In the genomic region with DNA sequence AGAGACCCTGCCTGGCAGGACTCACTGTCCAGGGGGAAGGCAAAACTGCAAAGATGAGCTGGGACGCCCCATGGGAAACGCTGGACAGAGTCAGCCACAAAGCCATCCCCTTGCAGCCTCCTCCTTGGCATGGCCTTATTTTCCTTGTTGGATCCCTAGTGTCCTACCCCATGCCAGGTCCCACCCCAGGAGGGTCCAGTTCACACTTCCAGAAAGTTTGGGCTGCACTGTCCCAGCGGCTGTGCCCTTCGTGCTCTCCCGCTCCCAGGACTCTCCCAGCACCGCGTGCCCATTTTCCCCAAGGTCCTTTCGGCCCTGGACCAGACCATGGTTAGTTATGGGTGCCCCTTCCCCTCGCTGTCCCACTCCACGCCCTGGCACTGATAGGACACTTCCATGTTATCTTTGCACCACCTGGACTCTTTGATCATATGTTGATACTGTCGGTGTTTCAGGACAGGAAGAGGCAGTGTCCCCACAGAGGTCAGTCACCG, we compare ENCODE assay signal across 9 cellular contexts. TPM values are rescaled to one million over a fixed set of nuclear protein-coding genes. Genes with fewer than 3 reads are reported as not detected.
A peak's percentile ranks its signal among the peaks of the same experiment; 100 is the strongest.
DNase-seq lines count a peak whose midpoint lies in the region; ATAC-seq and TF ChIP-seq lines count a peak whose summit lies in the region.
"Had no signal": no experiment of that assay in that cellular context is flagged by ENCODE, and none has a peak within 500 bp of the region (broad histone marks: within the 10 kb centered on the region; RNA-seq: fewer than 3 reads in every experiment).

No MANE protein-coding gene starts in this region.

- TF ChIP-seq CTCF in MM.1S (IDR thresholded peaks at IDR 0.05; ENCODE audit: low read length) (no peak), chondrocyte (IDR thresholded peaks at IDR 0.05) (no peak)

- ATAC-seq in HG03460 (IDR thresholded peaks at IDR 0.05; ENCODE audit: unreplicated experiment) (no peak), HG03442 (IDR thresholded peaks at IDR 0.05; ENCODE audit: unreplicated experiment) (no peak)

- H3K4me1 ChIP-seq in MM.1S (ENCODE audit: low read length) (peaks cover 22% of the 10 kb centered on the region), trophoblast cell (ENCODE audit: control insufficient read depth in 1 of 2, insufficient read depth in 2 of 2, low read length in 2 of 2) (peaks cover 0 to 8% of the 10 kb centered on the region in 2 experiments)

- H2BK120ac ChIP-seq in trophoblast cell (ENCODE audit: insufficient read depth, low read length, poor library complexity), result no peak overlapping the region

- no peak overlapping the region for H4K8ac ChIP-seq in trophoblast cell (ENCODE audit: low read depth, low read length)

- no peak overlapping the region; the same call in 1 of the 2 replicates for H3K27ac ChIP-seq in MM.1S (ENCODE audit: low read length)
- H3K27ac ChIP-seq in trophoblast cell (ENCODE audit: low read depth, low read length), result no peak overlapping the region

- H3K4me2 ChIP-seq in MM.1S (ENCODE audit: low read depth, low read length) (peak overlapping the region; percentile 95; the same call in 1 of the 2 replicates), trophoblast cell (ENCODE audit: low read length) (no peak overlapping the region)

- peaks cover 18% of the 10 kb centered on the region for H3F3A ChIP-seq in MM.1S (ENCODE audit: insufficient read depth, low read length)

- WGBS in trophoblast cell (ENCODE audit: extremely low coverage, insufficient coverage, insufficient read length), result no CpG with 5 or more reads among the region's 12 CpGs

- no peak overlapping the region for H3K27ac Mint-ChIP-seq in chondrocyte (ENCODE audit: unreplicated experiment)

- H4K12ac ChIP-seq in trophoblast cell (ENCODE audit: low read depth, low read length), result no peak overlapping the region

- H3K4me3 ChIP-seq in MM.1S (ENCODE audit: low read length), result peak overlapping the region; percentile 60; the same call in 1 of the 2 replicates
- no peak overlapping the region for H3K4me3 ChIP-seq in trophoblast cell (ENCODE audit: low read depth, low read length)

- H2AFZ ChIP-seq in MM.1S (ENCODE audit: low read length) (no peak overlapping the region), trophoblast cell (ENCODE audit: insufficient read depth, low read length, poor library complexity) (no peak overlapping the region)

- no peak overlapping the region for H3K14ac ChIP-seq in trophoblast cell (ENCODE audit: low read length)

- H4K91ac ChIP-seq in trophoblast cell (ENCODE audit: low read depth, low read length), result no peak overlapping the region

- peak; percentile 13 for TF ChIP-seq POLR2A in GM10847 (IDR thresholded peaks at IDR 0.05; ENCODE audit: extremely low read depth, insufficient read length)

- peaks cover 13% of the 10 kb centered on the region for H3K27me3 Mint-ChIP-seq in chondrocyte (ENCODE audit: low read depth)

- H3K9me3 ChIP-seq in MM.1S (replicated peaks; ENCODE audit: insufficient read depth, low read length) (no peaks in the 10 kb centered on the region), trophoblast cell (ENCODE audit: insufficient read depth, low read depth, low read length) (no peaks in the 10 kb centered on the region)

- H2BK12ac ChIP-seq in trophoblast cell (ENCODE audit: low read length), result no peak overlapping the region

- peak overlapping the region; percentile 84 for H3K4me3 Mint-ChIP-seq in chondrocyte (ENCODE audit: unreplicated experiment)

- H3K27me3 ChIP-seq in MM.1S (replicated peaks; ENCODE audit: insufficient read depth, low read length), result no peaks in the 10 kb centered on the region
- peaks cover 2% of the 10 kb centered on the region for H3K27me3 ChIP-seq in trophoblast cell (ENCODE audit: insufficient read depth, low read length)

- H3K79me1 ChIP-seq in trophoblast cell (ENCODE audit: low read length), result peaks cover 10% of the 10 kb centered on the region

- H4K20me1 ChIP-seq in MM.1S (ENCODE audit: insufficient read depth, low read length), result no peaks in the 10 kb centered on the region

- H3K36me3 ChIP-seq in MM.1S (replicated peaks; ENCODE audit: insufficient read depth, low read length) (no peaks in the 10 kb centered on the region), trophoblast cell (ENCODE audit: control insufficient read depth in 1 of 2, insufficient read depth in 2 of 2, low read length in 2 of 2) (no peaks in the 10 kb centered on the region)

- DNase-seq in MM.1S (no peak), chondrocyte (ENCODE audit: low spot score) (no peak), trophoblast cell (no peak), NCI-H146 (lab: John Stamatoyannopoulos, UW) (no peak)
- no peak for DNase-seq in stimulated activated CD4-positive, alpha-beta T cell treated with anti-CD3 and anti-CD28 coated beads, Interleukin-4, amount 100 ng/mL, for 24 hours
- DNase-seq: NCI-H748 treated with DMSO at 0.1 percent for 48 hours had no signal

- no peaks in the 10 kb centered on the region for H3K9me2 ChIP-seq in MM.1S (replicated peaks; ENCODE audit: insufficient read depth, low read length)

- peak overlapping the region; percentile 41 for H2AK5ac ChIP-seq in trophoblast cell (ENCODE audit: low read length)

- peaks cover 12% of the 10 kb centered on the region for H3K4me1 Mint-ChIP-seq in chondrocyte (ENCODE audit: low read depth)

- H3K79me2 ChIP-seq in MM.1S (ENCODE audit: low read length), result peaks cover 5% of the 10 kb centered on the region; the same call in 1 of the 2 replicates
- H3K79me2 ChIP-seq in trophoblast cell (ENCODE audit: control insufficient read depth, insufficient read depth, low read length, poor library complexity), result peaks cover 5% of the 10 kb centered on the region

- no peaks in the 10 kb centered on the region for H3K9me3 Mint-ChIP-seq in chondrocyte (ENCODE audit: low read depth)

- peaks cover 5% of the 10 kb centered on the region for H3K36me3 Mint-ChIP-seq in chondrocyte (ENCODE audit: low read depth)

- no peak overlapping the region for H3K4ac ChIP-seq in trophoblast cell (ENCODE audit: low read depth, low read length)

- H3K18ac ChIP-seq in trophoblast cell (ENCODE audit: low read length), result no peak overlapping the region

- H3K9ac ChIP-seq in MM.1S (ENCODE audit: low read length) (no peak overlapping the region), trophoblast cell (ENCODE audit: low read length) (no peak overlapping the region)

- H3K23ac ChIP-seq in trophoblast cell (ENCODE audit: low read length), result no peak overlapping the region

- no peak overlapping the region for H2BK5ac ChIP-seq in trophoblast cell (ENCODE audit: low read depth, low read length, poor library complexity)

RNA-seq across cellular contexts. Expression of a gene that starts 5.8 kb away (rescaled TPM):
- 0.38 to 0.50 TPM in 2 of 3 replicates, not detected in the other for total RNA-seq in chondrocyte
- polyA plus RNA-seq in trophoblast cell (2013), result 0.01 TPM in 1 of 2 replicates, not detected in the other
